1 cellular context compared by ENCODE assay signal in genomic region chr15:29676961-29677402, GRCh38.
TF ChIP-seq lines count a peak whose summit lies in the region.

No MANE protein-coding gene starts in this region.

TF ChIP-seq in SK-N-SH, 30 proteins besides CTCF, POLR2A, EP300 and RAD21 (continued from another document):
- TF ChIP-seq, protein P1, sequence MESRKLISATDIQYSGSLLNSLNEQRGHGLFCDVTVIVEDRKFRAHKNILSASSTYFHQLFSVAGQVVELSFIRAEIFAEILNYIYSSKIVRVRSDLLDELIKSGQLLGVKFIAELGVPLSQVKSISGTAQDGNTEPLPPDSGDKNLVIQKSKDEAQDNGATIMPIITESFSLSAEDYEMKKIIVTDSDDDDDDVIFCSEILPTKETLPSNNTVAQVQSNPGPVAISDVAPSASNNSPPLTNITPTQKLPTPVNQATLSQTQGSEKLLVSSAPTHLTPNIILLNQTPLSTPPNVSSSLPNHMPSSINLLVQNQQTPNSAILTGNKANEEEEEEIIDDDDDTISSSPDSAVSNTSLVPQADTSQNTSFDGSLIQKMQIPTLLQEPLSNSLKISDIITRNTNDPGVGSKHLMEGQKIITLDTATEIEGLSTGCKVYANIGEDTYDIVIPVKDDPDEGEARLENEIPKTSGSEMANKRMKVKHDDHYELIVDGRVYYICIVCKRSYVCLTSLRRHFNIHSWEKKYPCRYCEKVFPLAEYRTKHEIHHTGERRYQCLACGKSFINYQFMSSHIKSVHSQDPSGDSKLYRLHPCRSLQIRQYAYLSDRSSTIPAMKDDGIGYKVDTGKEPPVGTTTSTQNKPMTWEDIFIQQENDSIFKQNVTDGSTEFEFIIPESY (IDR thresholded peaks at IDR 0.05; ENCODE audit: borderline replicate concordance, low read depth) = no peak
- TF ChIP-seq TCF12 (IDR thresholded peaks at IDR 0.05) (peak; percentile 29; the same call in 1 of the 2 replicates), FOXJ3 (CRISPR knock-in tag; IDR thresholded peaks at IDR 0.05) (no peak), SIN3A (IDR thresholded peaks at IDR 0.05; ENCODE audit: borderline replicate concordance, low read depth, low read length) (no peak), ELF1 (IDR thresholded peaks at IDR 0.05) (no peak)
